ENCODE assay signal across 8 cellular contexts in the genomic region with DNA sequence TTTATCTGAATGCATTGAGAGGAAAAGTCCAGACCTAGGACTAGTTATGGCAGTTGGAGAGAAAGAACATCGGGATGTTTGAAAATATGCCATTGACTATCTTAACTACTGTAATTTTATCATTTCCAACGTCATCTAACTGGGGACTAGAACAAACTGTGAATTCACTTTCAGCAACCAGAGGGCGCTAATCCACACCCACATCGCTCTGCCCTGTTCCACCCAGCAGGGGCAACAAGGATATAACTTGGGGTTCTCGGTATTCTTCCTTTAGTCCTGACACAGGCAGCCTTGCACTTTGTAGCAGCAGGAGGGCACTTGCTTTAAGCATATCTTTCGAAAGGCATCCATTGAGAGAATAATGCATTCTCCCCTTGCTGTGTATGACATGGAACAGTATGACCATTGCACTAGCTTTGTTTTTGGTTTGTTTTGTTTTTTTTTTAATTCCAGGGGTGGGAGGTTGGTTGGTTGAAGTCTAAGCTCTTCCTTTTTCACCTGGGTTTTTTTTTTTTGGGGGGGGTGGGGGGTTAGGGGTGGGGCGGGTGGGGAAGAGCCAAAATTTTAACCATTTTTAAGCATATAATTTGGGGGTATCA. TPM values are rescaled to one million over a fixed set of nuclear protein-coding genes. Genes with fewer than 3 reads are reported as not detected.
DNase-seq lines count a peak whose midpoint lies in the region; ATAC-seq and TF ChIP-seq lines count a peak whose summit lies in the region.

No MANE protein-coding gene starts in this region.

- in situ Hi-C loops in G401 (cut with HindIII; ENCODE audit: low sequenced_read_pairs) = no loop called here

- no peaks in the 10 kb centered on the region for H3K27me3 Mint-ChIP-seq in T-cell

- DNase-seq in G401 (ENCODE audit: low spot score) = peak; percentile 51
- DNase-seq in H7 = peak; percentile 72
- peak; percentile 75 for DNase-seq in MV-4-11 (lab: John Stamatoyannopoulos, UW)
- peak; percentile 30 to 78 (median 67) for DNase-seq in T-cell
- peak; percentile 56 to 82 (median 69) for DNase-seq in adrenal gland
- peak in 2 of 3 donors; percentile 44 to 72 for DNase-seq in right cardiac atrium
- peak; percentile 84 for DNase-seq in spleen
- no peak for DNase-seq in GOT3 (lab: John Stamatoyannopoulos, UW)

- peaks cover 7 to 10% (median 10%) of the 10 kb centered on the region in 3 donors for H3K4me1 Mint-ChIP-seq in T-cell

- H3K4me3 ChIP-seq in H7 (ENCODE audit: insufficient read depth, low read depth, low read length) (no peak overlapping the region), adrenal gland (no peak overlapping the region), right cardiac atrium (ENCODE audit: low read length) (no peak overlapping the region), spleen (no peak overlapping the region)

- intact Hi-C loops in adrenal gland (cut with DNase I) (loop anchor here (10.0 kb wide), 2 partner anchors 191 to 261 kb away; partner anchors contain the start of gene N4BP1 (in 1 of the 2)), right cardiac atrium (cut with DNase I) (loop anchor here (5.0 to 10.0 kb wide), 3 partner anchors 181 to 271 kb away; no protein-coding TSS in a partner anchor), spleen (cut with DNase I; ENCODE audit: low total_unique reads) (loop anchor here (5.0 kb wide), 2 partner anchors 184 to 269 kb away; no protein-coding TSS in a partner anchor)

- POLR2A ChIA-PET in T-cell (lab: Charles Lee) = interaction anchor here (0.6 to 1.3 kb wide), 8 partner anchors 12 to 1556 kb away, joined by 3 to 12 read pairs (median 4); no protein-coding TSS in a partner anchor

- H3K4me3 Mint-ChIP-seq in T-cell = no peak overlapping the region

- H3K36me3 ChIP-seq in H7 (replicated peaks; ENCODE audit: control insufficient read depth, insufficient read depth, low read length) (peaks cover 8% of the 10 kb centered on the region), adrenal gland (replicated peaks in 1 of 2) (peaks cover 0 to 41% of the 10 kb centered on the region in 2 donors), spleen (peaks cover 0 to 85% (median 38%) of the 10 kb centered on the region in 6 donors)

- H3K4me1 ChIP-seq in adrenal gland (replicated peaks in 1 of 2) (peaks cover 0 to 16% of the 10 kb centered on the region in 2 donors), right cardiac atrium (ENCODE audit: control insufficient read depth, insufficient read depth, low read length) (no peaks in the 10 kb centered on the region), spleen (peaks cover 0 to 24% (median 10%) of the 10 kb centered on the region in 6 donors)

- no peak for TF ChIP-seq POLR2A in adrenal gland (IDR thresholded peaks at IDR 0.05)
- no peak for TF ChIP-seq POLR2A in spleen (IDR thresholded peaks at IDR 0.05)

- ATAC-seq in T-cell (replicated peaks in 1 of 4) (peak; percentile 88 to 94 (median 92)), right cardiac atrium (peak; percentile 85 to 86)

- peak; percentile 73 to 99 (median 94) for TF ChIP-seq CTCF in adrenal gland (IDR thresholded peaks at IDR 0.05)
- peak; percentile 72 to 95 (median 89) for TF ChIP-seq CTCF in spleen (IDR thresholded peaks at IDR 0.05 in 8 of 11, conservative IDR thresholded peaks at IDR 0.05 in 3 of 11)

- no peaks in the 10 kb centered on the region for H3K9me3 Mint-ChIP-seq in T-cell

- CTCF ChIA-PET in T-cell (lab: Charles Lee) = interaction anchor here (0.6 to 8.2 kb wide), 18 partner anchors 12 to 281 kb away, joined by 3 to 77 read pairs (median 4); no protein-coding TSS in a partner anchor

- peaks cover 22% of the 10 kb centered on the region for H3K36me3 Mint-ChIP-seq in T-cell

- WGBS in adrenal gland, 4 donors = 28 to 34% (median 31%) methylated on average over 7 of the region's 7 CpGs
- WGBS in right cardiac atrium = 25% methylated on average over 7 of the region's 7 CpGs
- WGBS in spleen, 5 donors = 18 to 26% (median 21%) methylated on average over 7 of the region's 7 CpGs

- H3K27me3 ChIP-seq in H7 (ENCODE audit: control insufficient read depth, insufficient read depth, low read length) (no peaks in the 10 kb centered on the region), adrenal gland (no peaks in the 10 kb centered on the region), right cardiac atrium (ENCODE audit: control insufficient read depth, insufficient read depth) (no peaks in the 10 kb centered on the region), spleen (replicated peaks in 1 of 7) (no peaks in the 10 kb centered on the region)

- H3K9me3 ChIP-seq in adrenal gland (replicated peaks in 1 of 3) = no peaks in the 10 kb centered on the region
- H3K9me3 ChIP-seq in right cardiac atrium (ENCODE audit: control insufficient read depth, low read length) = no peaks in the 10 kb centered on the region
- no peaks in the 10 kb centered on the region for H3K9me3 ChIP-seq in spleen

- H3K27ac Mint-ChIP-seq in T-cell = peak overlapping the region; percentile 56 to 73

- H3K27ac ChIP-seq in adrenal gland (no peak overlapping the region), right cardiac atrium (ENCODE audit: low read length) (peak overlapping the region; percentile 53), spleen (peak overlapping the region in 2 of 8 donors; percentile 24 to 27)

RNA-seq across cellular contexts. Expression of gene SIAH1, which starts 31.5 kb away (rescaled TPM):
- 11.1 and 21.3 TPM in 2 replicates for total RNA-seq in G401 (2014; rRNA removed; shearing (Covaris generic))
- 36.8 and 37.5 TPM in 2 replicates for total RNA-seq in H7 (2014; rRNA removed; shearing (Covaris generic))
- total RNA-seq in T-cell (10 to 100 TPM; 13.8 to 41.1 (median 15.0) TPM), adrenal gland (10 to 100 TPM; 11.8 to 27.5 (median 18.0) TPM), right cardiac atrium (10 to 100 TPM; 14.4 to 17.9 (median 14.6) TPM), spleen (10 to 100 TPM; 22.6 to 32.6 (median 27.6) TPM)
- polyA plus RNA-seq in adrenal gland (10 to 100 TPM in 2 of 3 donors, 1 to 10 TPM in 1; 9.9 to 17.4 (median 10.9) TPM), right cardiac atrium (15.1 TPM), spleen (10 to 100 TPM; 11.9 to 17.0 (median 16.0) TPM)
